Comparison of ENCODE assay signal across 8 cellular contexts in genomic region chr19:2540646-2541454, GRCh38.
A peak's percentile ranks its signal among the peaks of the same experiment; 100 is the strongest.
DNase-seq lines count a peak whose midpoint lies in the region; ATAC-seq, FAIRE-seq and TF ChIP-seq lines count a peak whose summit lies in the region.

No MANE protein-coding gene starts in this region.

- ATAC-seq in GM21825 (IDR thresholded peaks at IDR 0.05; ENCODE audit: unreplicated experiment): no peak

- H3K36me3 ChIP-seq in SJSA1 (no peaks in the 10 kb centered on the region), osteoblast (ENCODE audit: insufficient read depth, low read length) (no peaks in the 10 kb centered on the region)

- no peak for FAIRE-seq in D721Med (lab: Jason Lieb, UNC)

- H3K4me3 Mint-ChIP-seq in CD14-positive monocyte: no peak overlapping the region

- H3K4me1 ChIP-seq in SJSA1 (replicated peaks): peaks cover 70% of the 10 kb centered on the region
- H3K4me1 ChIP-seq in osteoblast (ENCODE audit: insufficient read depth, low read length): peaks cover 49% of the 10 kb centered on the region

- H3K4me3 ChIP-seq in SJSA1 (peak overlapping the region; percentile 27), foreskin fibroblast (ENCODE audit: low read depth in 1 of 2, low read length in 2 of 2) (peak overlapping the region; percentile 16 to 28), osteoblast (ENCODE audit: insufficient read depth, low read length) (peak overlapping the region; percentile 57)

- no peaks in the 10 kb centered on the region for H3K27me3 ChIP-seq in SJSA1 (replicated peaks)
- no peaks in the 10 kb centered on the region for H3K27me3 ChIP-seq in osteoblast (ENCODE audit: insufficient read depth, low read length)

- no peaks in the 10 kb centered on the region for H3K79me2 ChIP-seq in osteoblast (ENCODE audit: insufficient read depth, low read length)

- no peak for TF ChIP-seq CTCF in C4-2B (conservative IDR thresholded peaks at IDR 0.05)
- no peak for TF ChIP-seq CTCF in foreskin fibroblast (IDR thresholded peaks at IDR 0.05; ENCODE audit: low read depth, low read length)
- peak; percentile 35 for TF ChIP-seq CTCF in osteoblast (IDR thresholded peaks at IDR 0.05; ENCODE audit: extremely low read depth, low read depth, low read length)
- no peak for TF ChIP-seq CTCF in CD14-positive monocyte (IDR thresholded peaks at IDR 0.05)
- TF ChIP-seq CTCF in D721Med (IDR thresholded peaks at IDR 0.05; ENCODE audit: insufficient read depth, missing control alignments): no peak

- no peak overlapping the region for H3K27ac Mint-ChIP-seq in CD14-positive monocyte

- no peaks in the 10 kb centered on the region for H3K36me3 Mint-ChIP-seq in CD14-positive monocyte

- H3K27ac ChIP-seq in C4-2B (peak overlapping the region; percentile 87), SJSA1 (peak overlapping the region; percentile 99), osteoblast (ENCODE audit: low read depth, low read length) (peak overlapping the region; percentile 98)

- intact Hi-C loops in CD14-positive monocyte (cut with micrococcal nuclease): loop anchor here (5.0 kb wide), 2 partner anchors 34 to 71 kb away; no protein-coding TSS in a partner anchor

- DNase-seq in SJSA1 (ENCODE audit: low read depth in 1 of 2, low spot score in 2 of 2): peak; percentile 99 to 100
- DNase-seq in foreskin fibroblast: peak; percentile 97 to 98
- peak; percentile 98 for DNase-seq in osteoblast (ENCODE audit: insufficient read length, low spot score, missing footprints)
- no peak for DNase-seq in NOMO-1 (lab: John Stamatoyannopoulos, UW; ENCODE audit: unreplicated experiment in 2 of 2)
- DNase-seq in CD14-positive monocyte (ENCODE audit: low spot score): no peak
- no peak for DNase-seq in D721Med (ENCODE audit: insufficient read length, low spot score)

- H3K9me3 ChIP-seq in SJSA1 (replicated peaks): no peaks in the 10 kb centered on the region
- H3K9me3 ChIP-seq in osteoblast (ENCODE audit: low read depth, low read length): no peaks in the 10 kb centered on the region

- H4K20me1 ChIP-seq in osteoblast (ENCODE audit: insufficient read depth, low read length): no peaks in the 10 kb centered on the region

- H3K9me3 Mint-ChIP-seq in CD14-positive monocyte: peaks cover 0 to under 1% (median 0%) of the 10 kb centered on the region in 7 donors

- H2AFZ ChIP-seq in osteoblast (ENCODE audit: low read length): no peak overlapping the region

- peaks cover 26% of the 10 kb centered on the region for H3K4me1 Mint-ChIP-seq in CD14-positive monocyte

- H3K27me3 Mint-ChIP-seq in CD14-positive monocyte (ENCODE audit: low read depth in 3 of 3): peaks cover 2 to 7% (median 5%) of the 10 kb centered on the region in 3 donors

- H3K4me2 ChIP-seq in osteoblast (ENCODE audit: insufficient read depth, low read length): peak overlapping the region; percentile 67

Comparison
In these comparisons a context has a peak if more than half of its experiments do, and no peak if none do; other contexts are left out.
1. DNase-seq: peak in SJSA1 (2 of 2), foreskin fibroblast (2 of 2) and osteoblast (single experiment); none in NOMO-1 (0 of 2), CD14-positive monocyte (single experiment) and D721Med (single experiment).
2. Peak in every context shown above with its lines, with median percentiles within 50 percentile points of each other: H3K27ac ChIP-seq and H3K4me3 ChIP-seq.